In genomic region chr10:44974628-44975431, GRCh38 we compare ENCODE assay signal across 8 cellular contexts. TPM values are rescaled to one million over a fixed set of nuclear protein-coding genes. Genes with fewer than 3 reads are reported as not detected.
DNase-seq lines count a peak whose midpoint lies in the region; TF ChIP-seq lines count a peak whose summit lies in the region.

No MANE protein-coding gene starts in this region.

- H3K4me1 ChIP-seq in liver (ENCODE audit: control insufficient read depth in 4 of 4, insufficient read depth in 4 of 4, low read length in 3 of 4) = peaks cover 6 to 35% (median 27%) of the 10 kb centered on the region in 4 donors

- no peaks in the 10 kb centered on the region for H3K27me3 ChIP-seq in liver (ENCODE audit: control insufficient read depth in 4 of 4, insufficient read depth in 4 of 4, low read length in 3 of 4)

- intact Hi-C loops in activated CD4-positive, alpha-beta T cell treated with anti-CD3 and anti-CD28 coated beads, Interleukin-2, amount 10 ng/mL, durations not matched to agents 24 days and 14 days (cut with micrococcal nuclease) = loop anchor here (1.0 to 2.0 kb wide), 3 partner anchors 16 to 43 kb away; partner anchors contain the start of genes RASSF4 and ZNF22
- intact Hi-C loops in dendritic cell treated with granulocyte-macrophage colony-stimulating factor and Interleukin-4, amounts not matched to agents 40 ng/mL and 50 ng/mL, for 4 days (cut with micrococcal nuclease) = loop anchor here (1.0 to 2.0 kb wide), 2 partner anchors 16 to 43 kb away; partner anchors contain the start of gene RASSF4

- peak; percentile 61 to 74 for TF ChIP-seq RAD21 in liver (IDR thresholded peaks at IDR 0.05)

- H3K9me3 ChIP-seq in liver (ENCODE audit: control insufficient read depth in 4 of 4, low read length in 3 of 4) = no peaks in the 10 kb centered on the region

- H3K4me1 Mint-ChIP-seq in HFFc6 (ENCODE audit: low read depth) = peaks cover 23% of the 10 kb centered on the region
- H3K4me1 Mint-ChIP-seq in activated CD4-positive, alpha-beta T cell treated with anti-CD3 and anti-CD28 coated beads, Interleukin-2, amount 10 ng/mL, durations not matched to agents 24 days and 14 days = peaks cover 22% of the 10 kb centered on the region
- peaks cover 91% of the 10 kb centered on the region for H3K4me1 Mint-ChIP-seq in dendritic cell treated with granulocyte-macrophage colony-stimulating factor and Interleukin-4, amounts not matched to agents 40 ng/mL and 50 ng/mL, for 4 days (ENCODE audit: low read depth)

- peak overlapping the region in 1 of 3 donors; percentile 14 for H3K4me3 ChIP-seq in liver (ENCODE audit: low read depth in 1 of 3, low read length in 3 of 3)

- H3K36me3 Mint-ChIP-seq in HFFc6 (ENCODE audit: low read depth) = no peaks in the 10 kb centered on the region
- H3K36me3 Mint-ChIP-seq in activated CD4-positive, alpha-beta T cell treated with anti-CD3 and anti-CD28 coated beads, Interleukin-2, amount 10 ng/mL, durations not matched to agents 24 days and 14 days (ENCODE audit: low read depth) = no peaks in the 10 kb centered on the region
- H3K36me3 Mint-ChIP-seq in dendritic cell treated with granulocyte-macrophage colony-stimulating factor and Interleukin-4, amounts not matched to agents 40 ng/mL and 50 ng/mL, for 4 days (ENCODE audit: low read depth) = peaks cover 92% of the 10 kb centered on the region

- H3K27ac ChIP-seq in liver (ENCODE audit: low read depth in 1 of 2, low read length in 2 of 2) = peak overlapping the region; percentile 63 to 67

- H3K4me3 Mint-ChIP-seq in HFFc6 = peak overlapping the region; percentile 84
- peak overlapping the region; percentile 77 for H3K4me3 Mint-ChIP-seq in activated CD4-positive, alpha-beta T cell treated with anti-CD3 and anti-CD28 coated beads, Interleukin-2, amount 10 ng/mL, durations not matched to agents 24 days and 14 days
- H3K4me3 Mint-ChIP-seq in dendritic cell treated with granulocyte-macrophage colony-stimulating factor and Interleukin-4, amounts not matched to agents 40 ng/mL and 50 ng/mL, for 4 days = peak overlapping the region; percentile 46

- peaks cover 0 to 5% (median under 1%) of the 10 kb centered on the region in 4 donors for H3K36me3 ChIP-seq in liver (ENCODE audit: control insufficient read depth in 4 of 4, insufficient read depth in 3 of 4, low read depth in 1 of 4, low read length in 3 of 4)

- peaks cover 3% of the 10 kb centered on the region for H3K27me3 Mint-ChIP-seq in HFFc6 (ENCODE audit: insufficient read depth)
- H3K27me3 Mint-ChIP-seq in activated CD4-positive, alpha-beta T cell treated with anti-CD3 and anti-CD28 coated beads, Interleukin-2, amount 10 ng/mL, durations not matched to agents 24 days and 14 days = no peaks in the 10 kb centered on the region
- H3K27me3 Mint-ChIP-seq in dendritic cell treated with granulocyte-macrophage colony-stimulating factor and Interleukin-4, amounts not matched to agents 40 ng/mL and 50 ng/mL, for 4 days = no peaks in the 10 kb centered on the region

- DNase-seq in NCI-H1417 (lab: John Stamatoyannopoulos, UW) (peak; percentile 22 to 70 (median 64)), NCI-H1417 treated with DMSO at 0.1 percent for 48 hours (lab: John Stamatoyannopoulos, UW) (no peak), HFFc6 (peak; percentile 39), MV-4-11 (lab: John Stamatoyannopoulos, UW) (peak; percentile 35)
- DNase-seq in activated CD4-positive, alpha-beta T cell treated with anti-CD3 and anti-CD28 coated beads, Interleukin-2, amount 10 ng/mL, durations not matched to agents 24 days and 14 days = peak; percentile 93
- peak; percentile 38 to 55 for DNase-seq in stimulated activated CD4-positive, alpha-beta T cell treated with anti-CD3 and anti-CD28 coated beads, Interleukin-4, amount 100 ng/mL, for 48 hours (ENCODE audit: low read depth in 2 of 2)

- peak overlapping the region; percentile 88 for H3K27ac Mint-ChIP-seq in HFFc6
- H3K27ac Mint-ChIP-seq in activated CD4-positive, alpha-beta T cell treated with anti-CD3 and anti-CD28 coated beads, Interleukin-2, amount 10 ng/mL, durations not matched to agents 24 days and 14 days = peak overlapping the region; percentile 80
- peak overlapping the region; percentile 88 for H3K27ac Mint-ChIP-seq in dendritic cell treated with granulocyte-macrophage colony-stimulating factor and Interleukin-4, amounts not matched to agents 40 ng/mL and 50 ng/mL, for 4 days

- 15% methylated on average over 46 of the region's 46 CpGs for WGBS in liver

- no peak overlapping the region for H3K9ac ChIP-seq in liver (ENCODE audit: low read depth in 1 of 2, low read length in 2 of 2)

- TF ChIP-seq CTCF in HFFc6 (IDR thresholded peaks at IDR 0.05) = peak; percentile 98
- TF ChIP-seq CTCF in liver (IDR thresholded peaks at IDR 0.05; ENCODE audit: low read depth, low read length, missing input control) = peak; percentile 89

- H3K9me3 Mint-ChIP-seq in HFFc6 = no peaks in the 10 kb centered on the region
- no peaks in the 10 kb centered on the region for H3K9me3 Mint-ChIP-seq in activated CD4-positive, alpha-beta T cell treated with anti-CD3 and anti-CD28 coated beads, Interleukin-2, amount 10 ng/mL, durations not matched to agents 24 days and 14 days
- no peaks in the 10 kb centered on the region for H3K9me3 Mint-ChIP-seq in dendritic cell treated with granulocyte-macrophage colony-stimulating factor and Interleukin-4, amounts not matched to agents 40 ng/mL and 50 ng/mL, for 4 days

TF ChIP-seq in liver, 16 proteins besides CTCF, POLR2A, EP300 and RAD21 (continues in another document):
- TF ChIP-seq JUND (IDR thresholded peaks at IDR 0.05) (no peak), SP1 (IDR thresholded peaks at IDR 0.05) (peak; percentile 25), HNF4A (conservative IDR thresholded peaks at IDR 0.05) (no peak), REST (IDR thresholded peaks at IDR 0.05) (no peak), ATF3 (IDR thresholded peaks at IDR 0.05) (no peak), TAF1 (conservative IDR thresholded peaks at IDR 0.05) (no peak), FOXA1 (IDR thresholded peaks at IDR 0.05) (no peak), ZBTB33 (IDR thresholded peaks at IDR 0.05) (no peak), RXRA (IDR thresholded peaks at IDR 0.05) (peak in 1 of 2 donors; percentile 54)

RNA-seq across cellular contexts. Expression of gene DEPP1, which starts 3.8 kb away (rescaled TPM):
- total RNA-seq in HFFc6 (2021; fragmentation: NEBNext Ultra II Directional; extraction: Animal tissue kit (Norgen Biotek cat#: 25700)) = under 1 TPM; 0.43 to 0.78 (median 0.52) TPM
- total RNA-seq in activated CD4-positive, alpha-beta T cell treated with anti-CD3 and anti-CD28 coated beads, Interleukin-2, amount 10 ng/mL, durations not matched to agents 24 days and 14 days = 3.3 and 4.3 TPM in 2 replicates
- total RNA-seq in liver = 10 to 100 TPM; 10.7 to 33.4 TPM
- 10 to 100 TPM; 33.5 to 79.3 TPM for polyA plus RNA-seq in liver

RNA-seq across cellular contexts. Expression of gene RASSF4, which starts 15.2 kb away (rescaled TPM):
- total RNA-seq in HFFc6 (2021; fragmentation: NEBNext Ultra II Directional; extraction: Animal tissue kit (Norgen Biotek cat#: 25700)) = 1 to 10 TPM; 1.1 to 3.8 (median 2.9) TPM
- 1.3 and 1.5 TPM in 2 replicates for total RNA-seq in activated CD4-positive, alpha-beta T cell treated with anti-CD3 and anti-CD28 coated beads, Interleukin-2, amount 10 ng/mL, durations not matched to agents 24 days and 14 days
- total RNA-seq in liver = 10 to 100 TPM in 1 of 2 donors, 1 to 10 TPM in 1; 8.2 to 26.9 TPM
- polyA plus RNA-seq in liver = 10 to 100 TPM; 12.4 to 12.5 TPM

RNA-seq across cellular contexts. Expression of gene ZNF22, which starts 25.9 kb away (rescaled TPM):
- total RNA-seq in HFFc6 (2021; fragmentation: NEBNext Ultra II Directional; extraction: Animal tissue kit (Norgen Biotek cat#: 25700)) = 10 to 100 TPM in 4 of 6 experiments, 1 to 10 TPM in 2; 7.4 to 15.8 (median 13.2) TPM
- 26.0 and 26.7 TPM in 2 replicates for total RNA-seq in activated CD4-positive, alpha-beta T cell treated with anti-CD3 and anti-CD28 coated beads, Interleukin-2, amount 10 ng/mL, durations not matched to agents 24 days and 14 days
- total RNA-seq in liver = 10 to 100 TPM; 19.3 to 22.6 TPM
- 10 to 100 TPM; 10.3 to 21.3 TPM for polyA plus RNA-seq in liver
